6 cellular contexts compared by ENCODE assay signal in the genomic region with DNA sequence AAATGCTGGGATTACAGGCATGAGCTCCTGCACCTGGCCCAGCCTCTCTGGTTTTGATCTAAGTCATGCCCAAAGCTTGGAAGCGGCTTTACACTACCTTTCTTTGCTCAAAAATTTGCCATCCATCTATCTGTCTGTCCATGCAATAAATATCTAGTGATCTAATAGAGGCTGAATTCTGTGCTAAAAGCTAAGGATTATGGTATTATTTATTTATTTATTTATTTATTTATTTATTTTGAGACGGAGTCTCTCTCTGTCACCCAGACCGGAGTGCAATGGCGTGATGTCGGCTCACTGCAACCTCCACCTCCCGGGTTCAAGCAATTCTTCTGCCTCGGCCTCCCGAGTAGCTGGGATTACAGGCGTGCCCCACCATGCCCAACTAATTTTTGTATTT. TPM values are rescaled to one million over a fixed set of nuclear protein-coding genes. Genes with fewer than 3 reads are reported as not detected.
"Had no signal": no experiment of that assay in that cellular context is flagged by ENCODE, and none has a peak within 500 bp of the region (broad histone marks: within the 10 kb centered on the region; RNA-seq: fewer than 3 reads in every experiment).

No MANE protein-coding gene starts in this region.

RNA-seq across cellular contexts. Expression of a gene that starts 30.7 kb away (rescaled TPM):
- total RNA-seq: GM23248, H9, HFFc6, HT1080, IMR-90, K562 had no signal
- polyA plus RNA-seq: GM23248, IMR-90, K562 had no signal

RNA-seq across cellular contexts. Expression of a gene that starts 45.9 kb away (rescaled TPM):
- total RNA-seq: GM23248, HFFc6, HT1080, IMR-90, K562 had no signal
- polyA plus RNA-seq: GM23248, IMR-90, K562 had no signal

RNA-seq across cellular contexts. Expression of a gene that starts 51.1 kb away (rescaled TPM):
- total RNA-seq: GM23248, H9, HFFc6, HT1080, IMR-90, K562 had no signal
- polyA plus RNA-seq: GM23248, IMR-90 had no signal

RNA-seq across cellular contexts. Expression of a gene that starts 59.4 kb away (rescaled TPM):
- total RNA-seq: GM23248, H9, HFFc6, HT1080, IMR-90, K562 had no signal
- polyA plus RNA-seq: GM23248, IMR-90, K562 had no signal
